ENCODE assay signal across 8 cellular contexts in genomic region chr19:19668230-19669012, GRCh38. TPM values are rescaled to one million over a fixed set of nuclear protein-coding genes. Genes with fewer than 3 reads are reported as not detected.
A peak's percentile ranks its signal among the peaks of the same experiment; 100 is the strongest.
DNase-seq lines count a peak whose midpoint lies in the region; ATAC-seq, FAIRE-seq and TF ChIP-seq lines count a peak whose summit lies in the region.

Gene ZNF101 (plus strand): TSS chr19:19668839. CDS start chr19:19668964, 125 bp downstream.

- H3K23ac ChIP-seq in H1 (ENCODE audit: insufficient read length) (no peak within 1 kb of the TSS), mesenchymal stem cell (ENCODE audit: low read length in 2 of 2) (no peak within 1 kb of the TSS)

- H3K27ac ChIP-seq in H1 (ENCODE audit: low read depth, low read length) (peak within 1 kb of the TSS; percentile 87), mesenchymal stem cell (ENCODE audit: low read length, poor library complexity, severe bottlenecking) (peak within 1 kb of the TSS; percentile 38)

- 4% methylated on average over 36 of the region's 36 CpGs; no CpG with 5 or more reads in 1 of the 2 experiments for WGBS in H1 (ENCODE audit: extremely low coverage in 1 of 2, insufficient coverage in 1 of 2, insufficient read length in 1 of 2, insufficient replicate concordance in 2 of 2, low coverage in 1 of 2, low lambda C conversion rate in 2 of 2, missing lambda C conversion rate in 1 of 2), 2 experiments
- WGBS in mesenchymal stem cell, result 14% methylated on average over 36 of the region's 36 CpGs

- H4K8ac ChIP-seq in H1 (ENCODE audit: extremely low read depth, insufficient read depth, low read length), result peak within 1 kb of the TSS; percentile 81
- peak within 1 kb of the TSS; percentile 85 for H4K8ac ChIP-seq in mesenchymal stem cell (ENCODE audit: low read length)

- H3K4me2 ChIP-seq in H1 (ENCODE audit: insufficient read depth in 1 of 2, low read depth in 2 of 2, low read length in 2 of 2) (peak within 1 kb of the TSS; percentile 75 to 81), mesenchymal stem cell (ENCODE audit: low read length, poor library complexity, severe bottlenecking) (peak within 1 kb of the TSS; percentile 80)

- FAIRE-seq in H1 (lab: Jason Lieb, UNC), result peak; percentile 7

- TF ChIP-seq EP300 in H1 (IDR thresholded peaks at IDR 0.05; ENCODE audit: borderline replicate concordance in 1 of 2, low read depth in 2 of 2, low read length in 2 of 2), result no peak

- H4K91ac ChIP-seq in H1 (replicated peaks; ENCODE audit: insufficient read length, low read length), result peak within 1 kb of the TSS; percentile 65
- H4K91ac ChIP-seq in mesenchymal stem cell (ENCODE audit: low read length), result no peak within 1 kb of the TSS

- H3K4me3 ChIP-seq in H1 (ENCODE audit: extremely low read depth in 1 of 4, insufficient read depth in 2 of 4, low read depth in 3 of 4, low read length in 4 of 4), result peak within 1 kb of the TSS; percentile 85 to 96 (median 90)
- peak within 1 kb of the TSS; percentile 86 to 92 for H3K4me3 ChIP-seq in mesenchymal stem cell (ENCODE audit: insufficient read depth in 1 of 2, low read depth in 1 of 2, low read length in 2 of 2)

- peaks cover 7% of the 10 kb centered on the region for H3K23me2 ChIP-seq in H1 (ENCODE audit: low read depth, low read length)

- no peak for TF ChIP-seq CTCF in H1 (IDR thresholded peaks at IDR 0.05; ENCODE audit: control extremely low read depth in 1 of 3, insufficient read depth in 1 of 3, low read depth in 1 of 3, low read length in 3 of 3)

- peak within 1 kb of the TSS; percentile 65 for H4K5ac ChIP-seq in H1 (ENCODE audit: insufficient read length, low read depth, low read length)

- H3K27me3 ChIP-seq in H1 (replicated peaks in 1 of 4; ENCODE audit: control insufficient read depth in 3 of 4, extremely low read depth in 1 of 4, insufficient read depth in 3 of 4, low read length in 3 of 4) (no peaks in the 10 kb centered on the region), mesenchymal stem cell (ENCODE audit: control insufficient read depth in 1 of 2, insufficient read depth in 1 of 2, low read length in 2 of 2) (no peaks in the 10 kb centered on the region)

- no peaks in the 10 kb centered on the region for H3K9me3 ChIP-seq in H1 (ENCODE audit: insufficient read depth in 2 of 2, low read depth in 1 of 2, low read length in 1 of 2)
- H3K9me3 ChIP-seq in mesenchymal stem cell (ENCODE audit: control insufficient read depth, low read length), result peaks cover 5% of the 10 kb centered on the region

- peak within 1 kb of the TSS; percentile 74 to 93 (median 86) for H3K9ac ChIP-seq in H1 (replicated peaks in 1 of 4; ENCODE audit: extremely low read depth in 1 of 4, low read depth in 3 of 4, low read length in 3 of 4)
- H3K9ac ChIP-seq in mesenchymal stem cell (ENCODE audit: low read length), result peak within 1 kb of the TSS; percentile 96

- H2BK20ac ChIP-seq in H1 (ENCODE audit: low read length), result peak within 1 kb of the TSS; percentile 90; the same call in 1 of the 2 replicates

- peaks cover 0 to 5% of the 10 kb centered on the region in 2 experiments for H4K20me1 ChIP-seq in H1 (replicated peaks in 1 of 2; ENCODE audit: control insufficient read depth in 1 of 2, insufficient read depth in 2 of 2, low read length in 2 of 2)

- TF ChIP-seq RAD21 in H1 (IDR thresholded peaks at IDR 0.05 in 1 of 2, conservative IDR thresholded peaks at IDR 0.05 in 1 of 2; ENCODE audit: low read depth in 2 of 2, low read length in 2 of 2), result no peak

- no peak within 1 kb of the TSS for H2BK120ac ChIP-seq in H1 (replicated peaks; ENCODE audit: low read depth, low read length)
- H2BK120ac ChIP-seq in mesenchymal stem cell (ENCODE audit: low read depth, low read length), result no peak within 1 kb of the TSS

- H3K36me3 ChIP-seq in H1 (ENCODE audit: control insufficient read depth in 2 of 4, insufficient read depth in 4 of 4, low read length in 3 of 4) (peaks cover 0 to 9% (median 3%) of the 10 kb centered on the region in 4 experiments; a peak in 2 of 8 replicates), mesenchymal stem cell (ENCODE audit: control insufficient read depth in 1 of 2, insufficient read depth in 2 of 2, low read depth in 1 of 2, low read length in 2 of 2) (peaks cover 5 to 13% of the 10 kb centered on the region in 2 experiments)

- H3K79me2 ChIP-seq in H1 (ENCODE audit: control insufficient read depth in 1 of 2, insufficient read depth in 2 of 2, low read length in 2 of 2), result peaks cover 2 to 40% of the 10 kb centered on the region in 2 experiments

- no peak within 1 kb of the TSS for H2AK5ac ChIP-seq in H1 (ENCODE audit: low read depth, low read length)
- no peak within 1 kb of the TSS for H2AK5ac ChIP-seq in mesenchymal stem cell (ENCODE audit: low read length, severe bottlenecking)

- peak; percentile 64 for ATAC-seq in GM21390 (IDR thresholded peaks at IDR 0.05; ENCODE audit: unreplicated experiment)

- H3K18ac ChIP-seq in H1 (ENCODE audit: extremely low read depth, low read length), result peak within 1 kb of the TSS; percentile 96
- peak within 1 kb of the TSS in 1 of 2 experiments; percentile 38 for H3K18ac ChIP-seq in mesenchymal stem cell (ENCODE audit: low read depth in 1 of 2, low read length in 2 of 2)

- H2BK5ac ChIP-seq in H1 (ENCODE audit: low read depth, low read length) (peak within 1 kb of the TSS; percentile 90), mesenchymal stem cell (ENCODE audit: low read depth, low read length, poor library complexity, severe bottlenecking) (no peak within 1 kb of the TSS)

- H3K14ac ChIP-seq in H1 (ENCODE audit: insufficient read length), result no peak within 1 kb of the TSS
- H3K14ac ChIP-seq in mesenchymal stem cell (ENCODE audit: low read length in 2 of 2), result no peak within 1 kb of the TSS

- peak within 1 kb of the TSS; percentile 92 for H3K56ac ChIP-seq in H1 (replicated peaks; ENCODE audit: insufficient read length, low read depth, low read length)

- POLR2A ChIA-PET in H1 (lab: Charles Lee; ENCODE audit: partially characterized antibody), result interaction anchor here (0.6 to 3.9 kb wide), 24 partner anchors 9 to 906 kb away, joined by 3 to 18 read pairs (median 4); partner anchors contain the start of genes LPAR2, ZNF253, ZNF486 and ZNF506

- H3K79me1 ChIP-seq in H1 (ENCODE audit: low read depth, low read length) (no peaks in the 10 kb centered on the region), mesenchymal stem cell (replicated peaks; ENCODE audit: low read length, poor library complexity, severe bottlenecking) (peaks cover 19% of the 10 kb centered on the region)

- peak; percentile 72 to 90 for TF ChIP-seq POLR2A in H1 (IDR thresholded peaks at IDR 0.05; ENCODE audit: control extremely low read depth in 1 of 2, low read depth in 2 of 2, low read length in 2 of 2)

- peaks cover 0 to 6% (median 2%) of the 10 kb centered on the region in 4 experiments; a peak in 5 of 7 replicates for H3K4me1 ChIP-seq in H1 (replicated peaks in 1 of 4; ENCODE audit: control insufficient read depth in 3 of 4, insufficient read depth in 4 of 4, low read length in 3 of 4)
- H3K4me1 ChIP-seq in mesenchymal stem cell (ENCODE audit: control insufficient read depth, insufficient read depth, low read depth, low read length), result peaks cover 12% of the 10 kb centered on the region

- CTCF ChIA-PET in H1 (lab: Charles Lee; ENCODE audit: partially characterized antibody), result no interaction called here

- DNase-seq in Caki2 (ENCODE audit: low read depth), result peak; percentile 85
- DNase-seq in HUDEP-2 (lab: John Stamatoyannopoulos, UW; ENCODE audit: unreplicated experiment in 76 of 76), result peak; percentile 31 to 97 (median 92)
- peak; percentile 85 for DNase-seq in NOMO-1 treated with dmso at 0.1 percent for 144 hours (lab: John Stamatoyannopoulos, UW; ENCODE audit: unreplicated experiment)
- DNase-seq in activated CD8-positive, alpha-beta memory T cell treated with anti-CD3 and anti-CD28 coated beads for 4 hours (ENCODE audit: low read depth in 2 of 2), result peak; percentile 86 to 88
- peak; percentile 94 to 96 for DNase-seq in H1 (ENCODE audit: low read depth in 1 of 2, low spot score in 2 of 2)
- peak; percentile 90 for DNase-seq in mesenchymal stem cell
- DNase-seq in stimulated activated CD8-positive, alpha-beta memory T cell treated with anti-CD3 and anti-CD28 coated beads, Interleukin-12 subunit alpha, Interleukin-12 subunit beta, amount 100 ng/mL, for 24 hours (ENCODE audit: extremely low read depth), result peak; percentile 88

- H2BK12ac ChIP-seq in H1 (ENCODE audit: low read depth, low read length) (peak within 1 kb of the TSS; percentile 96), mesenchymal stem cell (ENCODE audit: low read length in 2 of 2) (no peak within 1 kb of the TSS)

- H3K4ac ChIP-seq in H1 (replicated peaks; ENCODE audit: insufficient read length, low read depth, low read length) (peak within 1 kb of the TSS; percentile 53), mesenchymal stem cell (ENCODE audit: low read depth in 1 of 2, low read length in 2 of 2) (no peak within 1 kb of the TSS)

- in situ Hi-C loops in Caki2 (cut with HindIII; ENCODE audit: low pct_unique_long_range_greater_than_20kb, low sequenced_read_pairs), result loop anchor here (10.0 kb wide), 1 partner anchor 134 kb away; the partner anchor contains the start of gene CILP2

- H2BK15ac ChIP-seq in H1 (ENCODE audit: low read length), result no peak within 1 kb of the TSS
- H2BK15ac ChIP-seq in mesenchymal stem cell (ENCODE audit: low read depth, poor library complexity, severe bottlenecking), result peak within 1 kb of the TSS; percentile 36

- H2AFZ ChIP-seq in H1 (ENCODE audit: low read length) (peak within 1 kb of the TSS; percentile 37; the same call in 1 of the 2 replicates), mesenchymal stem cell (ENCODE audit: low read depth, low read length) (peak within 1 kb of the TSS; percentile 62)

TF ChIP-seq in H1, 55 proteins besides CTCF, POLR2A, EP300 and RAD21 (continues in another document):
- TF ChIP-seq SP4 (IDR thresholded peaks at IDR 0.05; ENCODE audit: low read length), result no peak
- TF ChIP-seq GABPA (IDR thresholded peaks at IDR 0.05; ENCODE audit: borderline replicate concordance, insufficient read depth, low read length), result peak; percentile 67; the same call in 1 of the 2 replicates
- TF ChIP-seq SIX5 (IDR thresholded peaks at IDR 0.05; ENCODE audit: low read depth, low read length), result no peak
- no peak for TF ChIP-seq RFX5 (IDR thresholded peaks at IDR 0.05; ENCODE audit: borderline replicate concordance, low read depth, low read length)
- TF ChIP-seq PHF8 (conservative IDR thresholded peaks at IDR 0.05; ENCODE audit: low read depth, low read length), result peak; percentile 65

RNA-seq across cellular contexts. Expression of gene ZNF101, which starts in this region (rescaled TPM):
- total RNA-seq in Caki2 (2014; rRNA removed; shearing (Covaris generic); ENCODE audit: low replicate concordance), result 2.3 and 5.3 TPM in 2 replicates
- total RNA-seq in H1 (2021; fragmentation: NEBNext Ultra II Directional; extraction: Animal tissue kit (Norgen Biotek cat#: 25700)), result 46.2 and 50.9 TPM in 2 replicates
- 11.0 and 13.0 TPM in 2 replicates for polyA plus RNA-seq in H1 (2011; rRNA removed)
- 17.1 TPM for polyA plus RNA-seq in H1 (2011; cell fraction: cytosol; rRNA removed)
- polyA plus RNA-seq in H1 (2011; cell fraction: nucleus; rRNA removed), result 12.2 TPM
- 14.2 to 31.6 TPM (median 16.6 TPM) in 4 replicates for polyA plus RNA-seq in H1 (2012, experiment 1 of 2)
- polyA plus RNA-seq in H1 (2012, experiment 2 of 2), result 10.5 TPM
- polyA plus RNA-seq in H1 (2013, experiment 1 of 2), result 44.3 TPM
- polyA plus RNA-seq in H1 (2013, experiment 2 of 2), result 38.9 TPM
- 28.9 and 34.1 TPM in 2 replicates for polyA minus RNA-seq in H1 (2011; rRNA and poly(A)+ RNA removed)
- polyA minus RNA-seq in H1 (2011; cell fraction: cytosol; rRNA and poly(A)+ RNA removed), result 14.8 TPM
- polyA minus RNA-seq in H1 (2011; cell fraction: nucleus; rRNA and poly(A)+ RNA removed), result 28.8 TPM
- polyA plus RNA-seq in mesenchymal stem cell (2013, experiment 1 of 2), result 5.0 TPM
- 5.0 TPM for polyA plus RNA-seq in mesenchymal stem cell (2013, experiment 2 of 2)

Comparison
In these comparisons a context has a peak if more than half of its experiments do, and no peak if none do; other contexts are left out.
1. Peak in every context shown above with its lines: DNase-seq, ATAC-seq, H3K4me3 ChIP-seq and H3K27ac ChIP-seq.